Comparison of ENCODE assay signal across 9 cellular contexts in the genomic region with DNA sequence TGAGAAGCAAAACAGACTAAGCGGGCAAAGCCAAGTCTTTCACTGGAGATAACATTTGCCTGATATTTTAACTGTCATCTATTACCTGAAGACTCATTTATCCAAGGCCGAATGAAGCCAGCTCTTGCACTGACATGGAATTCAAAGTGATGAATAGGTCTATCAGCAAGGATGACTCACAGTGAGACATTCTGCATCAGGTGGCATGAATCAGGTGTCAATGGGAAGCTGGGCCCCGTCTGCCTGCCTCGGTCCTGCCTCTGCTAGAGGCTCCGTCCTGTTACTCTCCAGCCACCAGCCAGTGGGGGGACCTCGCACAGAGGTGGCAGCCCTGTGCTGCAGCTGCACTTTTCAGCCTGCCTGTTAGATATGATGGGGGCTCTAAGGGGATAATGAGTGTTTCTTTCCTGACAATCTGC. TPM values are rescaled to one million over a fixed set of nuclear protein-coding genes. Genes with fewer than 3 reads are reported as not detected.
DNase-seq lines count a peak whose midpoint lies in the region; ATAC-seq and TF ChIP-seq lines count a peak whose summit lies in the region.
"Had no signal": no experiment of that assay in that cellular context is flagged by ENCODE, and none has a peak within 500 bp of the region (broad histone marks: within the 10 kb centered on the region; RNA-seq: fewer than 3 reads in every experiment).

No MANE protein-coding gene starts in this region.

- H3K9me3 ChIP-seq in IMR-90 (ENCODE audit: control insufficient read depth, insufficient read depth, low read length) (no peaks in the 10 kb centered on the region), stomach smooth muscle (ENCODE audit: control insufficient read depth in 2 of 2, low read length in 2 of 2) (no peaks in the 10 kb centered on the region)

- TF ChIP-seq RAD21 in IMR-90 (IDR thresholded peaks at IDR 0.05; ENCODE audit: low read length), result no peak

- peaks cover 51% of the 10 kb centered on the region for H3K4me1 ChIP-seq in IMR-90 (ENCODE audit: control insufficient read depth, insufficient read depth, low read length)
- H3K4me1 ChIP-seq in stomach smooth muscle (ENCODE audit: control insufficient read depth, insufficient read depth, low read length), result peaks cover 27% of the 10 kb centered on the region

- peak overlapping the region; percentile 98 for H2BK5ac ChIP-seq in IMR-90 (ENCODE audit: low read depth, low read length, poor library complexity, severe bottlenecking)

- dilution Hi-C loops in IMR-90 (cut with HindIII; ENCODE audit: low sequenced_read_pairs, unreplicated experiment), result no loop called here

- H3K27me3 ChIP-seq in IMR-90 (ENCODE audit: control insufficient read depth, insufficient read depth, low read length) (no peaks in the 10 kb centered on the region), stomach smooth muscle (ENCODE audit: control insufficient read depth in 1 of 2, insufficient read depth in 2 of 2, low read length in 2 of 2) (no peaks in the 10 kb centered on the region)

- H3K9ac ChIP-seq in IMR-90 (ENCODE audit: low read depth, low read length) (peak overlapping the region; percentile 9), stomach smooth muscle (ENCODE audit: low read length in 2 of 2) (no peak overlapping the region)

- peak overlapping the region in 1 of 2 experiments; percentile 62; a peak in 2 of 4 replicates for H4K8ac ChIP-seq in IMR-90 (ENCODE audit: low read depth in 2 of 2, low read length in 2 of 2)

- DNase-seq in IMR-90, result peak; percentile 70
- DNase-seq in islet precursor cell, result peak; percentile 90
- no peak for DNase-seq in NCI-H2029 treated with DMSO at 0.1 percent for 48 hours (lab: John Stamatoyannopoulos, UW)
- DNase-seq in NCI-H2196 treated with DMSO at 0.1 percent for 48 hours (lab: John Stamatoyannopoulos, UW; ENCODE audit: unreplicated experiment), result no peak
- no peak for DNase-seq in NCI-H2171 treated with DMSO at 0.1 percent for 48 hours (lab: John Stamatoyannopoulos, UW)
- DNase-seq: Kasumi-1 had no signal

- WGBS in IMR-90 (ENCODE audit: extremely low coverage in 2 of 2, insufficient read length in 1 of 2), 2 experiments, result 36% methylated on average over 2 of the region's 6 CpGs; no CpG with 5 or more reads in 1 of the 2 experiments

- in situ Hi-C loops in IMR-90 (cut with MboI; ENCODE audit: low sequenced_read_pairs), result no loop called here

- BruUV-seq in IMR-90 (replicated peaks; lab: Mats Ljungman, UMichigan), result no TSS peak

- H2AFZ ChIP-seq in IMR-90 (replicated peaks; ENCODE audit: low read length, poor library complexity), result no peak overlapping the region

- H3K14ac ChIP-seq in IMR-90 (replicated peaks; ENCODE audit: low read depth, low read length), result peak overlapping the region; percentile 81

- H3K56ac ChIP-seq in IMR-90 (ENCODE audit: extremely low read depth, insufficient read depth, low read length), result no peak overlapping the region; the same call in 1 of the 2 replicates

- H3K4me3 ChIP-seq in IMR-90 (ENCODE audit: insufficient read depth, low read depth, low read length), result no peak overlapping the region
- no peak overlapping the region for H3K4me3 ChIP-seq in stomach smooth muscle (ENCODE audit: low read length in 2 of 2)

- CTCF ChIA-PET in IMR-90 (lab: Yijun Ruan, JAX), result no interaction called here

- H3K9me1 ChIP-seq in IMR-90 (ENCODE audit: insufficient read depth, low read length), result peaks cover 39% of the 10 kb centered on the region

- H3K18ac ChIP-seq in IMR-90 (ENCODE audit: low read depth, low read length), result peak overlapping the region; percentile 53

- H2AK9ac ChIP-seq in IMR-90 (replicated peaks; ENCODE audit: low read depth, low read length, poor library complexity), result peak overlapping the region; percentile 48

- peak overlapping the region; percentile 70 for H4K5ac ChIP-seq in IMR-90 (ENCODE audit: low read depth, low read length)

- peaks cover 50% of the 10 kb centered on the region for H4K20me1 ChIP-seq in IMR-90 (ENCODE audit: insufficient read depth, low read length)

- TF ChIP-seq POLR2A in IMR-90 (IDR thresholded peaks at IDR 0.05; ENCODE audit: low read depth, low read length), result no peak

- H4K91ac ChIP-seq in IMR-90 (ENCODE audit: insufficient read depth, low read depth, low read length), result peak overlapping the region; percentile 39; the same call in 1 of the 2 replicates

- peaks cover 6% of the 10 kb centered on the region for H3K36me3 ChIP-seq in IMR-90 (ENCODE audit: control insufficient read depth, insufficient read depth, low read length)
- no peaks in the 10 kb centered on the region for H3K36me3 ChIP-seq in stomach smooth muscle (ENCODE audit: control insufficient read depth in 2 of 2, insufficient read depth in 2 of 2, low read length in 2 of 2)

- intact Hi-C loops in IMR-90 (cut with micrococcal nuclease), result no loop called here

- H3K27ac ChIP-seq in IMR-90 (ENCODE audit: insufficient read depth, low read length) (peak overlapping the region; percentile 62), angular gyrus (ENCODE audit: low read depth, low read length) (peak overlapping the region; percentile 74), stomach smooth muscle (ENCODE audit: low read length) (peak overlapping the region; percentile 62)

- H2BK120ac ChIP-seq in IMR-90 (ENCODE audit: low read depth, low read length), result peak overlapping the region; percentile 78

- peaks cover 33 to 91% of the 10 kb centered on the region in 2 experiments for H3K79me1 ChIP-seq in IMR-90 (ENCODE audit: low read depth in 1 of 2, low read length in 2 of 2)

- H3K4me2 ChIP-seq in IMR-90 (ENCODE audit: low read depth, low read length), result peak overlapping the region; percentile 37

- H2BK20ac ChIP-seq in IMR-90 (ENCODE audit: low read depth, low read length), result peak overlapping the region; percentile 60

- POLR2A ChIA-PET in IMR-90 (lab: Charles Lee; ENCODE audit: unreplicated experiment), result no interaction called here

- H2BK15ac ChIP-seq in IMR-90 (ENCODE audit: low read depth, low read length), result peak overlapping the region; percentile 4; the same call in 1 of the 3 replicates

- ATAC-seq in IMR-90 (ENCODE audit: low read depth) (peak; percentile 12; the same call in 1 of the 2 replicates), HG03354 (IDR thresholded peaks at IDR 0.05; ENCODE audit: poor library complexity, severe bottlenecking, unreplicated experiment) (no peak)

- peak overlapping the region; percentile 78 for H2AK5ac ChIP-seq in IMR-90 (ENCODE audit: low read depth, low read length)

- H3K4ac ChIP-seq in IMR-90 (ENCODE audit: low read depth, low read length), result peak overlapping the region; percentile 85

- no peak for TF ChIP-seq CTCF in IMR-90 (conservative IDR thresholded peaks at IDR 0.05; ENCODE audit: low read depth, low read length)

- H3K23ac ChIP-seq in IMR-90 (ENCODE audit: low read depth, low read length), result peak overlapping the region; percentile 86

TF ChIP-seq in IMR-90, 13 proteins besides CTCF, POLR2A, EP300 and RAD21:
- TF ChIP-seq BHLHE40 (IDR thresholded peaks at IDR 0.05; ENCODE audit: low read depth, low read length) (no peak), USF2 (IDR thresholded peaks at IDR 0.05; ENCODE audit: low read depth, low read length) (peak; percentile 58; the same call in 1 of the 2 replicates), FOS (IDR thresholded peaks at IDR 0.05; ENCODE audit: low read depth, low read length) (peak; percentile 53)
TF ChIP-seq in IMR-90: peak in this region for 2.

RNA-seq across cellular contexts. Expression of gene STARD13, which starts 23.5 kb away (rescaled TPM):
- 46.6 and 46.9 TPM in 2 replicates for total RNA-seq in IMR-90 (2012; rRNA removed)
- 23.6 and 27.0 TPM in 2 replicates for polyA plus RNA-seq in IMR-90 (2012; rRNA removed)
- polyA plus RNA-seq in IMR-90 (2012; cell fraction: cytosol; rRNA removed), result 11.8 and 14.7 TPM in 2 replicates
- polyA plus RNA-seq in IMR-90 (2012; cell fraction: nucleus; rRNA removed; ENCODE audit: low replicate concordance), result 43.0 and 67.3 TPM in 2 replicates

Comparison
In these comparisons a context has a peak if more than half of its experiments do, and no peak if none do; other contexts are left out.
1. DNase-seq: peak in IMR-90 (single experiment) and islet precursor cell (single experiment); none in NCI-H2029 treated with DMSO at 0.1 percent for 48 hours (single experiment), NCI-H2196 treated with DMSO at 0.1 percent for 48 hours (single experiment) and NCI-H2171 treated with DMSO at 0.1 percent for 48 hours (single experiment).
2. Peak in every context shown above with its lines, with median percentiles within 50 percentile points of each other: H3K27ac ChIP-seq.